1 cellular context compared by ENCODE assay signal in the genomic region with DNA sequence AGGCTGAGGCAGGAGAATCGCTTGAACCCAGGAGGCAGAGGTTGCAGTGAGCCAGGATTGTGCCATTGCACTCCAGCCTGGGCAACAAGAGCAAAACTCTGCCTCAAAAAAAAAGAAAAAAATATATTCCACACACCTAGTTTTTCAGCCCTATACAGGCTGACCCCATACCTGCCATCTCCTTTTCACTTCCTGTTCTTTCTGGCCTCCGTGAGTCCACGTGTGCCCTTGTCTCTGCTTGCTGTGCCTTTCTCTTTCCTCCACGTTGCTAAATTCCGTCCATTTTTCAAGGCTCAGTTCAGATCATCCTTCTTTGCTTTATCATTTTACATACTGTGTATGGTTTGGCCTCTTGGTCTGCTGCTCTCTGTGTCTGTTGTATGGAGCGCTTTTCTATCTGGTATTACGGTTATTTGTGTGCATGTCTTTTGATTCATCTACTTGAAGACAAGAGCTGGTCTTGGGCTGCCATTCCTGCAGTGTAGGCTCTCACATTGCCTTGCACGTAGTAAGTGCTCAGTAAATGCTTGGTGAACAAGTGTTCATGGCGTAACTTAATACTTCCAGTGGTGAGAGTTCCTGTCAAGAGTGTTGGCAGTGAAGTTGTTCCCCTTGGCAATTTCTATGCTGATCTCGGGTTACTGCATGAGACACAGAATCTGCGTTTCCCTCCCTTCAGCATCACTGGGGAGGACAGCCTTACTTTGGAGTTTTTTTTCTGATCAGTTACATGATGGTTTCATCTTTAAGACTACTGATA.
TF ChIP-seq lines count a peak whose summit lies in the region.

No MANE protein-coding gene starts in this region.

TF ChIP-seq in IMR-90, 13 proteins besides CTCF, POLR2A, EP300 and RAD21:
- TF ChIP-seq, protein P1, sequence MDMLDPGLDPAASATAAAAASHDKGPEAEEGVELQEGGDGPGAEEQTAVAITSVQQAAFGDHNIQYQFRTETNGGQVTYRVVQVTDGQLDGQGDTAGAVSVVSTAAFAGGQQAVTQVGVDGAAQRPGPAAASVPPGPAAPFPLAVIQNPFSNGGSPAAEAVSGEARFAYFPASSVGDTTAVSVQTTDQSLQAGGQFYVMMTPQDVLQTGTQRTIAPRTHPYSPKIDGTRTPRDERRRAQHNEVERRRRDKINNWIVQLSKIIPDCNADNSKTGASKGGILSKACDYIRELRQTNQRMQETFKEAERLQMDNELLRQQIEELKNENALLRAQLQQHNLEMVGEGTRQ (IDR thresholded peaks at IDR 0.05; ENCODE audit: low read depth, low read length), result no peak
- no peak for TF ChIP-seq MAZ (IDR thresholded peaks at IDR 0.05; ENCODE audit: borderline replicate concordance, low read depth, low read length)
- TF ChIP-seq RCOR1 (IDR thresholded peaks at IDR 0.05; ENCODE audit: insufficient replicate concordance, low read length), result no peak
- TF ChIP-seq, protein P2, sequence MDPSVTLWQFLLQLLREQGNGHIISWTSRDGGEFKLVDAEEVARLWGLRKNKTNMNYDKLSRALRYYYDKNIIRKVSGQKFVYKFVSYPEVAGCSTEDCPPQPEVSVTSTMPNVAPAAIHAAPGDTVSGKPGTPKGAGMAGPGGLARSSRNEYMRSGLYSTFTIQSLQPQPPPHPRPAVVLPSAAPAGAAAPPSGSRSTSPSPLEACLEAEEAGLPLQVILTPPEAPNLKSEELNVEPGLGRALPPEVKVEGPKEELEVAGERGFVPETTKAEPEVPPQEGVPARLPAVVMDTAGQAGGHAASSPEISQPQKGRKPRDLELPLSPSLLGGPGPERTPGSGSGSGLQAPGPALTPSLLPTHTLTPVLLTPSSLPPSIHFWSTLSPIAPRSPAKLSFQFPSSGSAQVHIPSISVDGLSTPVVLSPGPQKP (IDR thresholded peaks at IDR 0.05; ENCODE audit: borderline replicate concordance, low read depth, low read length), result no peak
- TF ChIP-seq FOS (IDR thresholded peaks at IDR 0.05; ENCODE audit: low read depth, low read length), result no peak
- TF ChIP-seq MAFK (IDR thresholded peaks at IDR 0.05; ENCODE audit: low read depth, low read length), result no peak
- TF ChIP-seq BHLHE40 (IDR thresholded peaks at IDR 0.05; ENCODE audit: low read depth, low read length), result no peak
- no peak for TF ChIP-seq RFX5 (IDR thresholded peaks at IDR 0.05; ENCODE audit: low read depth, low read length)
- TF ChIP-seq MXI1 (IDR thresholded peaks at IDR 0.05; ENCODE audit: borderline replicate concordance, low read depth, low read length), result no peak
- TF ChIP-seq SMC3 (IDR thresholded peaks at IDR 0.05; ENCODE audit: low read depth, low read length), result no peak
- no peak for TF ChIP-seq CHD1 (IDR thresholded peaks at IDR 0.05; ENCODE audit: low read depth, low read length)
- no peak for TF ChIP-seq CEBPB (IDR thresholded peaks at IDR 0.05; ENCODE audit: low read depth, low read length)
- TF ChIP-seq NFE2L2 (IDR thresholded peaks at IDR 0.05; ENCODE audit: low read depth, low read length), result no peak
TF ChIP-seq in IMR-90: peak in this region for 0.
